1 cellular context compared by ENCODE assay signal in the genomic region with DNA sequence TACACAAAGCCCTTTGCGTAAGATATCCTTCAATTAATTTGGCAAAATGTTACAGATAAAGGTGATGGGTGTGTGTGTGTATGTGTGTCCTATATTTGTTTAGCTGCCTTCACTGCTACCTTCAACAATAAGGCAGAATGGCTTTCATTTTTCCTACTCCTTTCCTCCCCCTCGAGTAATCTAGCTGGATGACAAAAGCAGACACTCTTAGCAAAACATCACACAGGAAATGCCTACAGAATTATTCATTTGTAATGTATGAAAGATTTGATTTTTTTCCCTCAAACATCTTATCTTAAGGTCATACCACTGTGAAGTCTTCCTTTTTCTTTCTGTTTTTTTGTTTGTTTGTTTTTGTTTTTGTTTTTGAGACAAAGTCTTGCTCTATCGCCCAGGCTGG.
TF ChIP-seq lines count a peak whose summit lies in the region.

No MANE protein-coding gene starts in this region.

TF ChIP-seq in K562, 482 proteins besides CTCF, POLR2A, EP300 and RAD21:
- TF ChIP-seq, protein P1, sequence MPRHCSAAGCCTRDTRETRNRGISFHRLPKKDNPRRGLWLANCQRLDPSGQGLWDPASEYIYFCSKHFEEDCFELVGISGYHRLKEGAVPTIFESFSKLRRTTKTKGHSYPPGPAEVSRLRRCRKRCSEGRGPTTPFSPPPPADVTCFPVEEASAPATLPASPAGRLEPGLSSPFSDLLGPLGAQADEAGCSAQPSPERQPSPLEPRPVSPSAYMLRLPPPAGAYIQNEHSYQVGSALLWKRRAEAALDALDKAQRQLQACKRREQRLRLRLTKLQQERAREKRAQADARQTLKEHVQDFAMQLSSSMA (CRISPR knock-in tag; IDR thresholded peaks at IDR 0.05), result no peak
- TF ChIP-seq ZNF75A (CRISPR knock-in tag; IDR thresholded peaks at IDR 0.05) (no peak), BHLHE40 (IDR thresholded peaks at IDR 0.05; ENCODE audit: low read length) (no peak), MEIS2 (IDR thresholded peaks at IDR 0.05; ENCODE audit: partially characterized antibody) (no peak), SIX5 (IDR thresholded peaks at IDR 0.05; ENCODE audit: borderline replicate concordance in 1 of 2, insufficient read depth in 1 of 2, low read depth in 1 of 2, low read length in 2 of 2) (no peak), HMG20B (CRISPR knock-in tag; IDR thresholded peaks at IDR 0.05) (no peak), ZNF717 (CRISPR knock-in tag; IDR thresholded peaks at IDR 0.05) (no peak), CBFB (CRISPR knock-in tag; IDR thresholded peaks at IDR 0.05) (no peak), ARHGAP35 (IDR thresholded peaks at IDR 0.05; ENCODE audit: partially characterized antibody) (no peak), CREBBP (IDR thresholded peaks at IDR 0.05; ENCODE audit: low read depth, low read length) (no peak), ZNF551 (CRISPR knock-in tag; IDR thresholded peaks at IDR 0.05) (no peak)
- TF ChIP-seq, protein P2, sequence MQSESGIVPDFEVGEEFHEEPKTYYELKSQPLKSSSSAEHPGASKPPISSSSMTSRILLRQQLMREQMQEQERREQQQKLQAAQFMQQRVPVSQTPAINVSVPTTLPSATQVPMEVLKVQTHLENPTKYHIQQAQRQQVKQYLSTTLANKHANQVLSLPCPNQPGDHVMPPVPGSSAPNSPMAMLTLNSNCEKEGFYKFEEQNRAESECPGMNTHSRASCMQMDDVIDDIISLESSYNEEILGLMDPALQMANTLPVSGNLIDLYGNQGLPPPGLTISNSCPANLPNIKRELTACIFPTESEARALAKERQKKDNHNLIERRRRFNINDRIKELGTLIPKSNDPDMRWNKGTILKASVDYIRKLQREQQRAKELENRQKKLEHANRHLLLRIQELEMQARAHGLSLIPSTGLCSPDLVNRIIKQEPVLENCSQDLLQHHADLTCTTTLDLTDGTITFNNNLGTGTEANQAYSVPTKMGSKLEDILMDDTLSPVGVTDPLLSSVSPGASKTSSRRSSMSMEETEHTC (IDR thresholded peaks at IDR 0.05), result no peak
- TF ChIP-seq, protein P3, sequence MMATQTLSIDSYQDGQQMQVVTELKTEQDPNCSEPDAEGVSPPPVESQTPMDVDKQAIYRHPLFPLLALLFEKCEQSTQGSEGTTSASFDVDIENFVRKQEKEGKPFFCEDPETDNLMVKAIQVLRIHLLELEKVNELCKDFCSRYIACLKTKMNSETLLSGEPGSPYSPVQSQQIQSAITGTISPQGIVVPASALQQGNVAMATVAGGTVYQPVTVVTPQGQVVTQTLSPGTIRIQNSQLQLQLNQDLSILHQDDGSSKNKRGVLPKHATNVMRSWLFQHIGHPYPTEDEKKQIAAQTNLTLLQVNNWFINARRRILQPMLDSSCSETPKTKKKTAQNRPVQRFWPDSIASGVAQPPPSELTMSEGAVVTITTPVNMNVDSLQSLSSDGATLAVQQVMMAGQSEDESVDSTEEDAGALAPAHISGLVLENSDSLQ (IDR thresholded peaks at IDR 0.05), result no peak
